ENCODE assay signal across 9 cellular contexts in the genomic region with DNA sequence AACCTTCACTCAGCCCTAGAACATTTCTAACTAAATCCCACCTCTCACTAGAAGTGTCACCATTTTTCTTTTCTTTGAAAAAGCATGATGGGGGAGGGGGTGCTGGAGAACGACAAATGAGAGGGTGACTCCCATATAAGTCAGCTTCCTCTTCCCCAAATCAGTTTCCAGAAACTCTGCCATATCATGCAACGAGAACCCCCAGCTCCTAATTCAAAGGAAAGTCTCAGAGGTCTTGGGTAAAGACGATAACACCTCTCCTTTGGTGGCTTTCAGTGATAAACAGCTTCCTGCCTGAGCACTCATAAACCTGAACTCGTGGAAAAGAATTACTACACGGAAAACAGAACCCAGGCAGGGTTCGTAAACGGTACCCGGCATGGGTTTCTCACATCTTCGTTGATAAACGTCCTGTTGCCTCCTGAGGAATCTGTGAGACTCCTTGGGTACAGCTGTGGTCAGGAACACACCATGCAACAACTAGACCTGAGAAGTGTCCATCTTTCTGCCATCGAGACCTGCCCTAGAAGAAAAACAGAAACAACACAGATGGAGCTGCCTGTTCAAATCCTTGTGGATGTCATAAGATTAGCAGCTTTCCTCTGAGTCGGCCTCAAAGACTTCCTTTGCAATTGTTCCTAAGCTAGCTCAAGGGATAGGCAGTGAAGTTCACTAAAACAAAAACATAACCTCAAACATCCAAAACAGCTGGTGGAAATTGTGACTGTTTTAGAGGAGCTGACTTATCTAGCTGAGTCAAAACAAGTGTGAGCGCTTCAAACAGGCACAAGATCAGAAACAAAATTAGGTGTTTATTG.
DNase-seq lines count a peak whose midpoint lies in the region; ATAC-seq and TF ChIP-seq lines count a peak whose summit lies in the region.
"Had no signal": no experiment of that assay in that cellular context is flagged by ENCODE, and none has a peak within 500 bp of the region (broad histone marks: within the 10 kb centered on the region; RNA-seq: fewer than 3 reads in every experiment).

No MANE protein-coding gene starts in this region.

- ATAC-seq in GM21423 (IDR thresholded peaks at IDR 0.05; ENCODE audit: unreplicated experiment) = no peak

- peak; percentile 18 for DNase-seq in GM12865 (ENCODE audit: low read depth)
- peak; percentile 82 for DNase-seq in RPMI7951 (ENCODE audit: low read depth)
- DNase-seq in dermis blood vessel endothelial cell = peak; percentile 67
- DNase-seq in non-pigmented ciliary epithelial cell (ENCODE audit: low read depth) = peak; percentile 66
- no peak for DNase-seq in DMS53 (lab: John Stamatoyannopoulos, UW)
- no peak for DNase-seq in dorsolateral prefrontal cortex
- DNase-seq in NCI-H2029 treated with DMSO at 0.1 percent for 48 hours (lab: John Stamatoyannopoulos, UW) = no peak
- DNase-seq: T1000 had no signal

- intact Hi-C loops in dorsolateral prefrontal cortex (cut with DNase I) = no loop called here

- H3K4me3 ChIP-seq in GM12865 (ENCODE audit: low read depth, low read length) = no peak overlapping the region
- H3K4me3 ChIP-seq in dorsolateral prefrontal cortex = no peak overlapping the region

- no peaks in the 10 kb centered on the region for H3K27me3 ChIP-seq in dorsolateral prefrontal cortex

- TF ChIP-seq CTCF in GM12865 (IDR thresholded peaks at IDR 0.05; ENCODE audit: insufficient read depth, low read depth, low read length, missing control alignments) (no peak), dorsolateral prefrontal cortex (IDR thresholded peaks at IDR 0.05 in 54 of 56, conservative IDR thresholded peaks at IDR 0.05 in 2 of 56; ENCODE audit: low read depth in 1 of 56, partially characterized antibody in 56 of 56) (no peak)

- no peak overlapping the region for H3K27ac ChIP-seq in dorsolateral prefrontal cortex

Comparison
In these comparisons a context has a peak if more than half of its experiments do, and no peak if none do; other contexts are left out.
1. DNase-seq: peak in GM12865 (single experiment), RPMI7951 (single experiment), dermis blood vessel endothelial cell (single experiment) and non-pigmented ciliary epithelial cell (single experiment); none in DMS53 (single experiment), dorsolateral prefrontal cortex (0 of 10) and NCI-H2029 treated with DMSO at 0.1 percent for 48 hours (single experiment).